In the genomic region with DNA sequence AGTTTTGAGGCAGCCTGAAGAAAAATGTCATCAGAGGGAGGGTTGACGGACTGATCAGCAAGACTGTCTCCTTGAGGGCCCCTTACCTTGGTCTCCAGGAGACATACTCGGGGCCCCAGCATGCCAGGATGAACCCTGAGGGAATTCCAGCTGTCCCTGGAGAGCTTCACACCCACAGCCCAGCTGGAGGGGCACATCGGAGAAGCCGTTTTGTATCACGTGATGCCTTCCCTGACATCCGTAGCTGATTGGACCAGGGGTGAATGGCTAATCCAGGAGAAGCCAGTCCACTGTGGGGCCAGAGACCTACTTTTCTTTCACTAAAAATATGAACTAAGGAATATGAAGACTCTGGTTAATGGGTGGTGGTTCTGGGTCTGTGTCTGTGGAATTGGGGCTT, we compare ENCODE assay signal across 19 cellular contexts.
DNase-seq lines count a peak whose midpoint lies in the region; ATAC-seq, FAIRE-seq and TF ChIP-seq lines count a peak whose summit lies in the region.
"Had no signal": no experiment of that assay in that cellular context is flagged by ENCODE, and none has a peak within 500 bp of the region (broad histone marks: within the 10 kb centered on the region; RNA-seq: fewer than 3 reads in every experiment).

No MANE protein-coding gene starts in this region.

- in situ Hi-C loops in K562 (cut with MboI), result no loop called here

- no peaks in the 10 kb centered on the region for H3K9me2 ChIP-seq in Karpas-422 (replicated peaks; ENCODE audit: insufficient read depth, low read length)

- 0 out of 22 replicates have a peak overlapping the region, but pooled peaks of 1 of the 11 experiments have one; percentile 48 for H3K27ac ChIP-seq in BLaER1 treated with 17β-estradiol and CSF1 and Interleukin-3, amounts not matched to agents 10 nM and 100 nM
- H3K27ac ChIP-seq in Karpas-422 (ENCODE audit: low read length), result peak overlapping the region; percentile 34; the same call in 1 of the 2 replicates
- no peak overlapping the region for H3K27ac ChIP-seq in K562 (ENCODE audit: extremely low read depth, low read depth, low read length)
- H3K27ac ChIP-seq: GM23248 had no signal

- no TSS peak for BruUV-seq in K562 (replicated peaks; lab: Mats Ljungman, UMichigan)

- 0 out of 22 replicates have a peak, but pooled peaks cover 0 to 6% (median 0%) of the 10 kb centered on the region in 11 experiments for H3K36me3 ChIP-seq in BLaER1 treated with 17β-estradiol and CSF1 and Interleukin-3, amounts not matched to agents 10 nM and 100 nM
- peaks cover 4% of the 10 kb centered on the region; the same call in 1 of the 2 replicates for H3K36me3 ChIP-seq in Karpas-422 (ENCODE audit: insufficient read depth, low read length)
- H3K36me3 ChIP-seq in K562 (ENCODE audit: control insufficient read depth, insufficient read depth, low read length), result no peaks in the 10 kb centered on the region

- POLR2A ChIA-PET in K562 (lab: Yijun Ruan, JAX), result no interaction called here

- no peaks in the 10 kb centered on the region for H4K20me1 ChIP-seq in BLaER1 treated with 17β-estradiol and CSF1 and Interleukin-3, amounts not matched to agents 10 nM and 100 nM
- H4K20me1 ChIP-seq in Karpas-422 (ENCODE audit: insufficient read depth, low read depth, low read length), result no peaks in the 10 kb centered on the region
- peaks cover 8% of the 10 kb centered on the region; the same call in 1 of the 2 replicates for H4K20me1 ChIP-seq in K562 (replicated peaks; ENCODE audit: control insufficient read depth, insufficient read depth, low read length)

- ATAC-seq in K562, result no peak
- no peak for ATAC-seq in GM18909 (IDR thresholded peaks at IDR 0.05; ENCODE audit: poor library complexity, unreplicated experiment)

- DNase-seq in Karpas-422 (no peak), K562 (ENCODE audit: extremely low read depth in 1 of 4, low spot score in 3 of 4) (no peak), AG08396 (ENCODE audit: low spot score) (no peak), foreskin melanocyte (no peak)
- DNase-seq: C1 segment of cervical spinal cord; Calu3; CD4-positive, alpha-beta memory T cell; COR-L47; DMS53; GF-D8; GM23248; H7; HCEC 1CT had no signal

- H3K4me3 ChIP-seq in BLaER1 treated with 17β-estradiol and CSF1 and Interleukin-3, amounts not matched to agents 10 nM and 100 nM, result no peak overlapping the region
- H3K4me3 ChIP-seq in Karpas-422 (ENCODE audit: low read length) (peak overlapping the region; percentile 34; the same call in 1 of the 2 replicates), K562 (no peak overlapping the region)
- H3K4me3 ChIP-seq: GM23248 had no signal

- no peak for TF ChIP-seq RAD21 in K562 (CRISPR knock-in tag; conservative IDR thresholded peaks at IDR 0.05 in 1 of 2, IDR thresholded peaks at IDR 0.05 in 1 of 2)

- peaks cover 27 to 61% (median 56%) of the 10 kb centered on the region in 10 experiments for H3K4me1 ChIP-seq in BLaER1 treated with 17β-estradiol and CSF1 and Interleukin-3, amounts not matched to agents 10 nM and 100 nM
- peaks cover 59% of the 10 kb centered on the region for H3K4me1 ChIP-seq in Karpas-422 (ENCODE audit: low read length)
- no peaks in the 10 kb centered on the region for H3K4me1 ChIP-seq in K562 (replicated peaks in 1 of 2; ENCODE audit: control insufficient read depth in 2 of 2, insufficient read depth in 2 of 2, low read length in 2 of 2)

- TF ChIP-seq POLR2A in K562 (conservative IDR thresholded peaks at IDR 0.05), result no peak

- no peak overlapping the region for H3K9ac ChIP-seq in BLaER1 treated with 17β-estradiol and CSF1 and Interleukin-3, amounts not matched to agents 10 nM and 100 nM
- H3K9ac ChIP-seq in Karpas-422 (ENCODE audit: low read length) (0 out of 2 replicates have a peak overlapping the region, but pooled peaks have one; percentile 16), K562 (ENCODE audit: insufficient read depth in 1 of 2, low read depth in 2 of 2, low read length in 2 of 2) (no peak overlapping the region)
- H3K9ac ChIP-seq: GM23248 had no signal

- H2AFZ ChIP-seq in Karpas-422 (ENCODE audit: low read length), result no peak overlapping the region
- no peak overlapping the region for H2AFZ ChIP-seq in K562 (ENCODE audit: low read depth, low read length)
- H2AFZ ChIP-seq: GM23248 had no signal

- 1% methylated on average over 6 of the region's 6 CpGs for WGBS in K562 (ENCODE audit: insufficient coverage, low coverage, missing lambda C conversion rate)

- CTCF ChIA-PET in K562 (lab: Yijun Ruan, JAX; ENCODE audit: low intra/inter-chr PET ratio), result no interaction called here

- H3K9me3 ChIP-seq in BLaER1 treated with 17β-estradiol and CSF1 and Interleukin-3, amounts not matched to agents 10 nM and 100 nM (replicated peaks in 1 of 11), result peaks cover 24 to 32% (median 27%) of the 10 kb centered on the region in 11 experiments
- H3K9me3 ChIP-seq in Karpas-422 (ENCODE audit: low read length) (no peaks in the 10 kb centered on the region; the same call in 1 of the 2 replicates), K562 (replicated peaks; ENCODE audit: control insufficient read depth, insufficient read depth, low read depth, low read length) (no peaks in the 10 kb centered on the region)

- peak overlapping the region in 8 of 11 experiments; percentile 24 to 85 (median 72); a peak in 10 of 22 replicates for H3K4me2 ChIP-seq in BLaER1 treated with 17β-estradiol and CSF1 and Interleukin-3, amounts not matched to agents 10 nM and 100 nM
- H3K4me2 ChIP-seq in Karpas-422 (ENCODE audit: low read depth, low read length, poor library complexity, severe bottlenecking), result peak overlapping the region; percentile 36
- no peak overlapping the region for H3K4me2 ChIP-seq in K562 (ENCODE audit: insufficient read depth, low read length)

- H3K9me1 ChIP-seq in K562 (ENCODE audit: control insufficient read depth, insufficient read depth, low read length), result no peaks in the 10 kb centered on the region

- intact Hi-C loops in K562 (cut with micrococcal nuclease), result no loop called here

- no peak for TF ChIP-seq CTCF in K562 (IDR thresholded peaks at IDR 0.05 in 2 of 3, conservative IDR thresholded peaks at IDR 0.05 in 1 of 3; ENCODE audit: insufficient read depth in 2 of 3, low read depth in 1 of 3, low read length in 3 of 3)

- no peak for TF ChIP-seq EP300 in K562 (IDR thresholded peaks at IDR 0.05; ENCODE audit: low read length)

- H3K27me3 ChIP-seq in BLaER1 treated with 17β-estradiol and CSF1 and Interleukin-3, amounts not matched to agents 10 nM and 100 nM, result no peaks in the 10 kb centered on the region
- H3K27me3 ChIP-seq in Karpas-422 (ENCODE audit: low read length), result no peaks in the 10 kb centered on the region
- no peaks in the 10 kb centered on the region for H3K27me3 ChIP-seq in K562 (ENCODE audit: control insufficient read depth in 2 of 2, insufficient read depth in 2 of 2, low read length in 2 of 2)

- H3K79me2 ChIP-seq in Karpas-422 (ENCODE audit: low read length) (no peaks in the 10 kb centered on the region), K562 (ENCODE audit: control insufficient read depth, insufficient read depth, low read length) (no peaks in the 10 kb centered on the region)

- FAIRE-seq in K562 (lab: Jason Lieb, UNC), result no peak
- FAIRE-seq: GM12891, GM18507, GM19239, H1 had no signal

TF ChIP-seq in K562, 482 proteins besides CTCF, POLR2A, EP300 and RAD21 (continues in another document):
- TF ChIP-seq, protein P1, sequence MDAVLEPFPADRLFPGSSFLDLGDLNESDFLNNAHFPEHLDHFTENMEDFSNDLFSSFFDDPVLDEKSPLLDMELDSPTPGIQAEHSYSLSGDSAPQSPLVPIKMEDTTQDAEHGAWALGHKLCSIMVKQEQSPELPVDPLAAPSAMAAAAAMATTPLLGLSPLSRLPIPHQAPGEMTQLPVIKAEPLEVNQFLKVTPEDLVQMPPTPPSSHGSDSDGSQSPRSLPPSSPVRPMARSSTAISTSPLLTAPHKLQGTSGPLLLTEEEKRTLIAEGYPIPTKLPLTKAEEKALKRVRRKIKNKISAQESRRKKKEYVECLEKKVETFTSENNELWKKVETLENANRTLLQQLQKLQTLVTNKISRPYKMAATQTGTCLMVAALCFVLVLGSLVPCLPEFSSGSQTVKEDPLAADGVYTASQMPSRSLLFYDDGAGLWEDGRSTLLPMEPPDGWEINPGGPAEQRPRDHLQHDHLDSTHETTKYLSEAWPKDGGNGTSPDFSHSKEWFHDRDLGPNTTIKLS (IDR thresholded peaks at IDR 0.05; ENCODE audit: borderline replicate concordance, low read depth), result no peak
- TF ChIP-seq, protein P2, sequence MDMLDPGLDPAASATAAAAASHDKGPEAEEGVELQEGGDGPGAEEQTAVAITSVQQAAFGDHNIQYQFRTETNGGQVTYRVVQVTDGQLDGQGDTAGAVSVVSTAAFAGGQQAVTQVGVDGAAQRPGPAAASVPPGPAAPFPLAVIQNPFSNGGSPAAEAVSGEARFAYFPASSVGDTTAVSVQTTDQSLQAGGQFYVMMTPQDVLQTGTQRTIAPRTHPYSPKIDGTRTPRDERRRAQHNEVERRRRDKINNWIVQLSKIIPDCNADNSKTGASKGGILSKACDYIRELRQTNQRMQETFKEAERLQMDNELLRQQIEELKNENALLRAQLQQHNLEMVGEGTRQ (CRISPR knock-in tag; IDR thresholded peaks at IDR 0.05), result 0 out of 2 replicates have a peak, but pooled peaks have one; percentile 15
- no peak for TF ChIP-seq TCF7L2 (IDR thresholded peaks at IDR 0.05; ENCODE audit: low read depth, low read length)
- no peak for TF ChIP-seq DMBX1 (CRISPR knock-in tag; IDR thresholded peaks at IDR 0.05; ENCODE audit: borderline replicate concordance)
- TF ChIP-seq, protein P3, sequence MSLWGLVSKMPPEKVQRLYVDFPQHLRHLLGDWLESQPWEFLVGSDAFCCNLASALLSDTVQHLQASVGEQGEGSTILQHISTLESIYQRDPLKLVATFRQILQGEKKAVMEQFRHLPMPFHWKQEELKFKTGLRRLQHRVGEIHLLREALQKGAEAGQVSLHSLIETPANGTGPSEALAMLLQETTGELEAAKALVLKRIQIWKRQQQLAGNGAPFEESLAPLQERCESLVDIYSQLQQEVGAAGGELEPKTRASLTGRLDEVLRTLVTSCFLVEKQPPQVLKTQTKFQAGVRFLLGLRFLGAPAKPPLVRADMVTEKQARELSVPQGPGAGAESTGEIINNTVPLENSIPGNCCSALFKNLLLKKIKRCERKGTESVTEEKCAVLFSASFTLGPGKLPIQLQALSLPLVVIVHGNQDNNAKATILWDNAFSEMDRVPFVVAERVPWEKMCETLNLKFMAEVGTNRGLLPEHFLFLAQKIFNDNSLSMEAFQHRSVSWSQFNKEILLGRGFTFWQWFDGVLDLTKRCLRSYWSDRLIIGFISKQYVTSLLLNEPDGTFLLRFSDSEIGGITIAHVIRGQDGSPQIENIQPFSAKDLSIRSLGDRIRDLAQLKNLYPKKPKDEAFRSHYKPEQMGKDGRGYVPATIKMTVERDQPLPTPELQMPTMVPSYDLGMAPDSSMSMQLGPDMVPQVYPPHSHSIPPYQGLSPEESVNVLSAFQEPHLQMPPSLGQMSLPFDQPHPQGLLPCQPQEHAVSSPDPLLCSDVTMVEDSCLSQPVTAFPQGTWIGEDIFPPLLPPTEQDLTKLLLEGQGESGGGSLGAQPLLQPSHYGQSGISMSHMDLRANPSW (CRISPR knock-in tag; IDR thresholded peaks at IDR 0.05), result no peak
- no peak for TF ChIP-seq HLTF (IDR thresholded peaks at IDR 0.05)
